In the genomic region with DNA sequence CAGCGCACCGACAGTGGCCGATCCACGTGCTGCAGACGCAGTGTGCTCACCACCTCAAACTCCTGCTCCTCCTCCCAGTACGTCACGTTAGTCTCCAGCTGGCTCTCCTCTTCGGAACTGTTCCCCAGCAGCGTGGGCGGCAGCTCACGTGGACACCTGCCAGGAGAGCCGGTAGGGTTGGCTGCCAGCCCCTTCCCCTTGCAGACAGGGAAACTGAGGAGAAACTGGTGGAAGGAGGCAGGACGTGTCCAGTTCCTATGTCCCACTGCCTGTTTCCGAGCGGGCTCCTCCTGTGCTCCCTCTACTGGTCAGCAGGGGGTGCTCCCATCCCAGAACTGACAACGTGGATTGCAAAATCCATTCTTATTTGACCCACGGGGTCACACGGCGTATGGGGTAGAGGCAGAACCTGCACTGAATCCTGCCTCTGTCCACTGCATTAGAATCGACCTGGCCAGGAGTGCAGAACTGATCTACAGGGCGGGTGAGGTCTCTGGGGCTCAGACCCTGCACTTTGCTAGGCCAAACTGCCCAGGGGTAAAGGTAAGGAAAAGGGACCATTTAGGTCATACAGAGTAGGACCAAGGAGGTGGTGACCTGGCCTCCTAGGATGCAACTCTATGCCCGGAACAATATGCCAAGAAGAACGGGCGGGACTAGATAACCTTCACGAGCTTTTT, we compare ENCODE assay signal across 1 cellular context.
TF ChIP-seq lines count a peak whose summit lies in the region.

No MANE protein-coding gene starts in this region.

TF ChIP-seq in HepG2, 621 proteins besides CTCF, POLR2A, EP300 and RAD21 (continued from another document and continues in another):
- TF ChIP-seq, protein P1, sequence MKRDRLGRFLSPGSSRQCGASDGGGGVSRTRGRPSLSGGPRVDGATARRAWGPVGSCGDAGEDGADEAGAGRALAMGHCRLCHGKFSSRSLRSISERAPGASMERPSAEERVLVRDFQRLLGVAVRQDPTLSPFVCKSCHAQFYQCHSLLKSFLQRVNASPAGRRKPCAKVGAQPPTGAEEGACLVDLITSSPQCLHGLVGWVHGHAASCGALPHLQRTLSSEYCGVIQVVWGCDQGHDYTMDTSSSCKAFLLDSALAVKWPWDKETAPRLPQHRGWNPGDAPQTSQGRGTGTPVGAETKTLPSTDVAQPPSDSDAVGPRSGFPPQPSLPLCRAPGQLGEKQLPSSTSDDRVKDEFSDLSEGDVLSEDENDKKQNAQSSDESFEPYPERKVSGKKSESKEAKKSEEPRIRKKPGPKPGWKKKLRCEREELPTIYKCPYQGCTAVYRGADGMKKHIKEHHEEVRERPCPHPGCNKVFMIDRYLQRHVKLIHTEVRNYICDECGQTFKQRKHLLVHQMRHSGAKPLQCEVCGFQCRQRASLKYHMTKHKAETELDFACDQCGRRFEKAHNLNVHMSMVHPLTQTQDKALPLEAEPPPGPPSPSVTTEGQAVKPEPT (CRISPR knock-in tag; IDR thresholded peaks at IDR 0.05; ENCODE audit: low read depth), result no peak
- TF ChIP-seq SOX5 (CRISPR knock-in tag; IDR thresholded peaks at IDR 0.05; ENCODE audit: borderline replicate concordance), result 0 out of 2 replicates have a peak, but pooled peaks have one; percentile 19
- TF ChIP-seq SNRNP70 (IDR thresholded peaks at IDR 0.05; ENCODE audit: low read depth, low read length), result no peak
- no peak for TF ChIP-seq ZNF225 (CRISPR knock-in tag; IDR thresholded peaks at IDR 0.05)
- no peak for TF ChIP-seq PHF8 (CRISPR knock-in tag; IDR thresholded peaks at IDR 0.05)
- TF ChIP-seq FOXO1 (CRISPR knock-in tag; IDR thresholded peaks at IDR 0.05), result no peak
- TF ChIP-seq, protein P2, sequence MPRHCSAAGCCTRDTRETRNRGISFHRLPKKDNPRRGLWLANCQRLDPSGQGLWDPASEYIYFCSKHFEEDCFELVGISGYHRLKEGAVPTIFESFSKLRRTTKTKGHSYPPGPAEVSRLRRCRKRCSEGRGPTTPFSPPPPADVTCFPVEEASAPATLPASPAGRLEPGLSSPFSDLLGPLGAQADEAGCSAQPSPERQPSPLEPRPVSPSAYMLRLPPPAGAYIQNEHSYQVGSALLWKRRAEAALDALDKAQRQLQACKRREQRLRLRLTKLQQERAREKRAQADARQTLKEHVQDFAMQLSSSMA (CRISPR knock-in tag; IDR thresholded peaks at IDR 0.05), result no peak
- TF ChIP-seq, protein P3, sequence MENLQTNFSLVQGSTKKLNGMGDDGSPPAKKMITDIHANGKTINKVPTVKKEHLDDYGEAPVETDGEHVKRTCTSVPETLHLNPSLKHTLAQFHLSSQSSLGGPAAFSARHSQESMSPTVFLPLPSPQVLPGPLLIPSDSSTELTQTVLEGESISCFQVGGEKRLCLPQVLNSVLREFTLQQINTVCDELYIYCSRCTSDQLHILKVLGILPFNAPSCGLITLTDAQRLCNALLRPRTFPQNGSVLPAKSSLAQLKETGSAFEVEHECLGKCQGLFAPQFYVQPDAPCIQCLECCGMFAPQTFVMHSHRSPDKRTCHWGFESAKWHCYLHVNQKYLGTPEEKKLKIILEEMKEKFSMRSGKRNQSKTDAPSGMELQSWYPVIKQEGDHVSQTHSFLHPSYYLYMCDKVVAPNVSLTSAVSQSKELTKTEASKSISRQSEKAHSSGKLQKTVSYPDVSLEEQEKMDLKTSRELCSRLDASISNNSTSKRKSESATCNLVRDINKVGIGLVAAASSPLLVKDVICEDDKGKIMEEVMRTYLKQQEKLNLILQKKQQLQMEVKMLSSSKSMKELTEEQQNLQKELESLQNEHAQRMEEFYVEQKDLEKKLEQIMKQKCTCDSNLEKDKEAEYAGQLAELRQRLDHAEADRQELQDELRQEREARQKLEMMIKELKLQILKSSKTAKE (CRISPR knock-in tag; IDR thresholded peaks at IDR 0.05; ENCODE audit: borderline replicate concordance), result no peak
- TF ChIP-seq RFXAP (CRISPR knock-in tag; IDR thresholded peaks at IDR 0.05; ENCODE audit: borderline replicate concordance), result no peak
- TF ChIP-seq, protein P4, sequence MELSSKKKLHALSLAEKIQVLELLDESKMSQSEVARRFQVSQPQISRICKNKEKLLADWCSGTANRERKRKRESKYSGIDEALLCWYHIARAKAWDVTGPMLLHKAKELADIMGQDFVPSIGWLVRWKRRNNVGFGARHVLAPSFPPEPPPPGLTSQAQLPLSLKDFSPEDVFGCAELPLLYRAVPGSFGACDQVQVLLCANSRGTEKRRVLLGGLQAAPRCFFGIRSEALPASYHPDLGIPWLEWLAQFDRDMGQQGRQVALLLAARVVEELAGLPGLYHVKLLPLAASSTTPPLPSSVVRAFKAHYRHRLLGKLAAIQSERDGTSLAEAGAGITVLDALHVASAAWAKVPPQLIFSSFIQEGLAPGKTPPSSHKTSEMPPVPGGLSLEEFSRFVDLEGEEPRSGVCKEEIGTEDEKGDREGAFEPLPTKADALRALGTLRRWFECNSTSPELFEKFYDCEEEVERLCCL (CRISPR knock-in tag; IDR thresholded peaks at IDR 0.05; ENCODE audit: borderline replicate concordance), result no peak
- TF ChIP-seq ETV6 (CRISPR knock-in tag; conservative IDR thresholded peaks at IDR 0.05), result no peak
- TF ChIP-seq, protein P5, sequence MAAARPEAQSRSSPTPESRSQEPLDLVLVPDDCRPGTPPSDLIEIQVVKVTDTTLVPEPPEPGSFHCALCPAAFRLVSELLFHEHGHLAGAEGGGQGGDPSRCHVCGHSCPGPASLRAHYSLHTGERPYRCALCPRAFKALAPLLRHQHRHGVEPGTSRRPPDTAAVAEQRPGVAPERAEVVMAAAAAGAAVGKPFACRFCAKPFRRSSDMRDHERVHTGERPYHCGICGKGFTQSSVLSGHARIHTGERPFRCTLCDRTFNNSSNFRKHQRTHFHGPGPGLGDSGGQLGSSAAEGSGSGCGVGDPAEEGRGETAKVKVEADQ (CRISPR knock-in tag; IDR thresholded peaks at IDR 0.05; ENCODE audit: borderline replicate concordance), result no peak
- TF ChIP-seq U2AF1 (optimal IDR thresholded peaks at IDR 0.05; ENCODE audit: low read depth, low read length), result no peak
- peak; percentile 65; the same call in 1 of the 2 replicates for TF ChIP-seq MYC (CRISPR knock-in tag; IDR thresholded peaks at IDR 0.05; ENCODE audit: borderline replicate concordance)
- TF ChIP-seq, protein P6, sequence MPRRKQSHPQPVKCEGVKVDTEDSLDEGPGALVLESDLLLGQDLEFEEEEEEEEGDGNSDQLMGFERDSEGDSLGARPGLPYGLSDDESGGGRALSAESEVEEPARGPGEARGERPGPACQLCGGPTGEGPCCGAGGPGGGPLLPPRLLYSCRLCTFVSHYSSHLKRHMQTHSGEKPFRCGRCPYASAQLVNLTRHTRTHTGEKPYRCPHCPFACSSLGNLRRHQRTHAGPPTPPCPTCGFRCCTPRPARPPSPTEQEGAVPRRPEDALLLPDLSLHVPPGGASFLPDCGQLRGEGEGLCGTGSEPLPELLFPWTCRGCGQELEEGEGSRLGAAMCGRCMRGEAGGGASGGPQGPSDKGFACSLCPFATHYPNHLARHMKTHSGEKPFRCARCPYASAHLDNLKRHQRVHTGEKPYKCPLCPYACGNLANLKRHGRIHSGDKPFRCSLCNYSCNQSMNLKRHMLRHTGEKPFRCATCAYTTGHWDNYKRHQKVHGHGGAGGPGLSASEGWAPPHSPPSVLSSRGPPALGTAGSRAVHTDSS (CRISPR knock-in tag; conservative IDR thresholded peaks at IDR 0.05), result no peak
- TF ChIP-seq NCOA5 (CRISPR knock-in tag; IDR thresholded peaks at IDR 0.05), result no peak
- 0 out of 2 replicates have a peak, but pooled peaks have one; percentile 24 for TF ChIP-seq BCL6 (CRISPR knock-in tag; IDR thresholded peaks at IDR 0.05)
- TF ChIP-seq, protein P7, sequence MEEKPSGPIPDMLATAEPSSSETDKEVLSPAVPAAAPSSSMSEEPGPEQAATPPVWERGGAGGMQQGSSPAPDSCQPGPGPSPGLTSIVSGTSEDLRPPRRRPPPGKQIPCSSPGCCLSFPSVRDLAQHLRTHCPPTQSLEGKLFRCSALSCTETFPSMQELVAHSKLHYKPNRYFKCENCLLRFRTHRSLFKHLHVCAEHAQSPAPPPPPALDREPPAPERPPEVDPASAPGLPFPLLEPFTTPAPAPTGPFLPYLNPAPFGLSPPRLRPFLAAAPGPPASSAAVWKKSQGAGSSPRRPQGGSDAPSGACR (CRISPR knock-in tag; IDR thresholded peaks at IDR 0.05), result no peak
- no peak for TF ChIP-seq ZNF496 (CRISPR knock-in tag; IDR thresholded peaks at IDR 0.05; ENCODE audit: insufficient replicate concordance)
- no peak for TF ChIP-seq KDM6A (CRISPR knock-in tag; IDR thresholded peaks at IDR 0.05; ENCODE audit: low read depth)
- no peak for TF ChIP-seq PRPF4 (IDR thresholded peaks at IDR 0.05; ENCODE audit: low read depth, low read length, poor library complexity, severe bottlenecking)
- TF ChIP-seq SMARCC2 (IDR thresholded peaks at IDR 0.05), result no peak
- TF ChIP-seq TOE1 (CRISPR knock-in tag; IDR thresholded peaks at IDR 0.05), result no peak
- no peak for TF ChIP-seq ZNF790 (CRISPR knock-in tag; IDR thresholded peaks at IDR 0.05; ENCODE audit: borderline replicate concordance)
- TF ChIP-seq, protein P8, sequence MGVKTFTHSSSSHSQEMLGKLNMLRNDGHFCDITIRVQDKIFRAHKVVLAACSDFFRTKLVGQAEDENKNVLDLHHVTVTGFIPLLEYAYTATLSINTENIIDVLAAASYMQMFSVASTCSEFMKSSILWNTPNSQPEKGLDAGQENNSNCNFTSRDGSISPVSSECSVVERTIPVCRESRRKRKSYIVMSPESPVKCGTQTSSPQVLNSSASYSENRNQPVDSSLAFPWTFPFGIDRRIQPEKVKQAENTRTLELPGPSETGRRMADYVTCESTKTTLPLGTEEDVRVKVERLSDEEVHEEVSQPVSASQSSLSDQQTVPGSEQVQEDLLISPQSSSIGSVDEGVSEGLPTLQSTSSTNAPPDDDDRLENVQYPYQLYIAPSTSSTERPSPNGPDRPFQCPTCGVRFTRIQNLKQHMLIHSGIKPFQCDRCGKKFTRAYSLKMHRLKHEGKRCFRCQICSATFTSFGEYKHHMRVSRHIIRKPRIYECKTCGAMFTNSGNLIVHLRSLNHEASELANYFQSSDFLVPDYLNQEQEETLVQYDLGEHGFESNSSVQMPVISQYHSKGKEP (CRISPR knock-in tag; IDR thresholded peaks at IDR 0.05), result no peak
- no peak for TF ChIP-seq MAFG (CRISPR knock-in tag; IDR thresholded peaks at IDR 0.05)
- no peak for TF ChIP-seq EHMT2 (IDR thresholded peaks at IDR 0.05; ENCODE audit: borderline replicate concordance, low read depth, low read length)
- no peak for TF ChIP-seq ZNF652 (CRISPR knock-in tag; IDR thresholded peaks at IDR 0.05; ENCODE audit: borderline replicate concordance, low read depth)
- TF ChIP-seq, protein P9, sequence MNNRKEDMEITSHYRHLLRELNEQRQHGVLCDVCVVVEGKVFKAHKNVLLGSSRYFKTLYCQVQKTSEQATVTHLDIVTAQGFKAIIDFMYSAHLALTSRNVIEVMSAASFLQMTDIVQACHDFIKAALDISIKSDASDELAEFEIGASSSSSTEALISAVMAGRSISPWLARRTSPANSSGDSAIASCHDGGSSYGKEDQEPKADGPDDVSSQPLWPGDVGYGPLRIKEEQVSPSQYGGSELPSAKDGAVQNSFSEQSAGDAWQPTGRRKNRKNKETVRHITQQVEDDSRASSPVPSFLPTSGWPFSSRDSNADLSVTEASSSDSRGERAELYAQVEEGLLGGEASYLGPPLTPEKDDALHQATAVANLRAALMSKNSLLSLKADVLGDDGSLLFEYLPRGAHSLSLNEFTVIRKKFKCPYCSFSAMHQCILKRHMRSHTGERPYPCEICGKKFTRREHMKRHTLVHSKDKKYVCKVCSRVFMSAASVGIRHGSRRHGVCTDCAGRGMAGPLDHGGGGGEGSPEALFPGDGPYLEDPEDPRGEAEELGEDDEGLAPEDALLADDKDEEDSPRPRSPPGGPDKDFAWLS (CRISPR knock-in tag; IDR thresholded peaks at IDR 0.05; ENCODE audit: borderline replicate concordance), result no peak
- TF ChIP-seq ZNF607 (CRISPR knock-in tag; IDR thresholded peaks at IDR 0.05; ENCODE audit: borderline replicate concordance), result no peak
- TF ChIP-seq FIP1L1 (IDR thresholded peaks at IDR 0.05; ENCODE audit: borderline replicate concordance, insufficient read depth, low read depth, low read length), result no peak
- TF ChIP-seq RARG (CRISPR knock-in tag; IDR thresholded peaks at IDR 0.05; ENCODE audit: low read depth), result no peak
- TF ChIP-seq ZMYM4 (CRISPR knock-in tag; IDR thresholded peaks at IDR 0.05), result peak; percentile 60
- no peak for TF ChIP-seq TCF7L2 (IDR thresholded peaks at IDR 0.05; ENCODE audit: low read depth, low read length)
- TF ChIP-seq, protein P10, sequence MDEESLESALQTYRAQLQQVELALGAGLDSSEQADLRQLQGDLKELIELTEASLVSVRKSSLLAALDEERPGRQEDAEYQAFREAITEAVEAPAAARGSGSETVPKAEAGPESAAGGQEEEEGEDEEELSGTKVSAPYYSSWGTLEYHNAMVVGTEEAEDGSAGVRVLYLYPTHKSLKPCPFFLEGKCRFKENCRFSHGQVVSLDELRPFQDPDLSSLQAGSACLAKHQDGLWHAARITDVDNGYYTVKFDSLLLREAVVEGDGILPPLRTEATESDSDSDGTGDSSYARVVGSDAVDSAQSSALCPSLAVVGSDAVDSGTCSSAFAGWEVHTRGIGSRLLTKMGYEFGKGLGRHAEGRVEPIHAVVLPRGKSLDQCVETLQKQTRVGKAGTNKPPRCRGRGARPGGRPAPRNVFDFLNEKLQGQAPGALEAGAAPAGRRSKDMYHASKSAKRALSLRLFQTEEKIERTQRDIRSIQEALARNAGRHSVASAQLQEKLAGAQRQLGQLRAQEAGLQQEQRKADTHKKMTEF (CRISPR knock-in tag; IDR thresholded peaks at IDR 0.05), result peak; percentile 56; the same call in 1 of the 2 replicates
- TF ChIP-seq ZNF746 (CRISPR knock-in tag; IDR thresholded peaks at IDR 0.05), result no peak
- no peak for TF ChIP-seq ARHGAP35 (CRISPR knock-in tag; IDR thresholded peaks at IDR 0.05; ENCODE audit: borderline replicate concordance)
- no peak for TF ChIP-seq RFXANK (CRISPR knock-in tag; IDR thresholded peaks at IDR 0.05)
- TF ChIP-seq PITX1 (CRISPR knock-in tag; IDR thresholded peaks at IDR 0.05), result no peak
- TF ChIP-seq, protein P11, sequence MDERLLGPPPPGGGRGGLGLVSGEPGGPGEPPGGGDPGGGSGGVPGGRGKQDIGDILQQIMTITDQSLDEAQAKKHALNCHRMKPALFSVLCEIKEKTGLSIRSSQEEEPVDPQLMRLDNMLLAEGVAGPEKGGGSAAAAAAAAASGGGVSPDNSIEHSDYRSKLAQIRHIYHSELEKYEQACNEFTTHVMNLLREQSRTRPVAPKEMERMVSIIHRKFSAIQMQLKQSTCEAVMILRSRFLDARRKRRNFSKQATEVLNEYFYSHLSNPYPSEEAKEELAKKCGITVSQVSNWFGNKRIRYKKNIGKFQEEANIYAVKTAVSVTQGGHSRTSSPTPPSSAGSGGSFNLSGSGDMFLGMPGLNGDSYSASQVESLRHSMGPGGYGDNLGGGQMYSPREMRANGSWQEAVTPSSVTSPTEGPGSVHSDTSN (CRISPR knock-in tag; IDR thresholded peaks at IDR 0.05), result no peak
- peak; percentile 66 for TF ChIP-seq KAT8 (CRISPR knock-in tag; IDR thresholded peaks at IDR 0.05)
- no peak for TF ChIP-seq EEA1 (CRISPR knock-in tag; IDR thresholded peaks at IDR 0.05; ENCODE audit: borderline replicate concordance)
- 0 out of 2 replicates have a peak, but pooled peaks have one; percentile 41 for TF ChIP-seq HDAC2 (CRISPR knock-in tag; IDR thresholded peaks at IDR 0.05)
- no peak for TF ChIP-seq SIX4 (CRISPR knock-in tag; IDR thresholded peaks at IDR 0.05)
- TF ChIP-seq, protein P12, sequence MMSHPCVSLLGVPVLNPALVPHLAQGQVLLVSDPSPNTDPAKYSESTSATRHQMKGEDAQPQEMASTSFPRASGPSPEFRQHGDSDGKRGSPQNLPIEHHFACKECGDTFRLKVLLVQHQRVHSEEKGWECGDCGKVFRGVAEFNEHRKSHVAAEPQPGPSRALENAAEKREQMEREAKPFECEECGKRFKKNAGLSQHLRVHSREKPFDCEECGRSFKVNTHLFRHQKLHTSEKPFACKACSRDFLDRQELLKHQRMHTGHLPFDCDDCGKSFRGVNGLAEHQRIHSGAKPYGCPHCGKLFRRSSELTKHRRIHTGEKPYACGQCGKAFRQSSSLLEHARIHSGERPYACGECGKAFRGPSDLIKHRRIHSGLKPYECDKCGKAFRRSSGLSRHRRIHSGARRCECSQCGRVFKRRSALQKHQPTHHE (CRISPR knock-in tag; IDR thresholded peaks at IDR 0.05; ENCODE audit: borderline replicate concordance), result no peak
- TF ChIP-seq ZEB1 (IDR thresholded peaks at IDR 0.05; ENCODE audit: insufficient replicate concordance, low read depth), result no peak
